13 cellular contexts compared by ENCODE assay signal in genomic region chr6:16602035-16602434, GRCh38.
DNase-seq lines count a peak whose midpoint lies in the region; ATAC-seq, FAIRE-seq and TF ChIP-seq lines count a peak whose summit lies in the region.
"Had no signal": no experiment of that assay in that cellular context is flagged by ENCODE, and none has a peak within 500 bp of the region (broad histone marks: within the 10 kb centered on the region; RNA-seq: fewer than 3 reads in every experiment).

No MANE protein-coding gene starts in this region.

- FAIRE-seq in RCC 7860 (lab: Jason Lieb, UNC), result no peak

- in situ Hi-C loops in GM13976 (cut with MboI; ENCODE audit: low sequenced_read_pairs, unreplicated experiment), result no loop called here

- H3K9me3 ChIP-seq in MM.1S (replicated peaks; ENCODE audit: insufficient read depth, low read length), result no peaks in the 10 kb centered on the region

- no peak for TF ChIP-seq CTCF in GM13976 (IDR thresholded peaks at IDR 0.05; ENCODE audit: borderline replicate concordance, control extremely low read depth, extremely low read depth, insufficient read depth, missing control alignments)
- no peak for TF ChIP-seq CTCF in MM.1S (IDR thresholded peaks at IDR 0.05; ENCODE audit: low read length)

- H3K36me3 ChIP-seq in MM.1S (replicated peaks; ENCODE audit: insufficient read depth, low read length), result no peaks in the 10 kb centered on the region

- H3K9me2 ChIP-seq in MM.1S (replicated peaks; ENCODE audit: insufficient read depth, low read length), result no peaks in the 10 kb centered on the region

- H3F3A ChIP-seq in MM.1S (ENCODE audit: insufficient read depth, low read length), result no peaks in the 10 kb centered on the region

- no peaks in the 10 kb centered on the region for H3K4me1 ChIP-seq in MM.1S (ENCODE audit: low read length)

- peak; percentile 82 for DNase-seq in GM13976 (ENCODE audit: low spot score)
- peak; percentile 32 for DNase-seq in activated naive CD4-positive, alpha-beta T cell treated with anti-CD3 and anti-CD28 coated beads, Interleukin-2, amount 50 U/mL, for 16 hours
- DNase-seq in RCC 7860 (ENCODE audit: low spot score), result no peak
- no peak for DNase-seq in MM.1S
- no peak for DNase-seq in NCI-H146 (lab: John Stamatoyannopoulos, UW)
- no peak for DNase-seq in NCI-H1048 (lab: John Stamatoyannopoulos, UW)
- DNase-seq: central memory CD4-positive, alpha-beta T cell; heart right ventricle; NCI-H2081 treated with DMSO at 0.1 percent for 48 hours; T-helper 17 cell had no signal

- no peak overlapping the region for H2AFZ ChIP-seq in MM.1S (ENCODE audit: low read length)

- no peak overlapping the region for H3K27ac ChIP-seq in MM.1S (ENCODE audit: low read length)
- H3K27ac ChIP-seq: heart right ventricle, HL-60 had no signal

- no peaks in the 10 kb centered on the region for H3K27me3 ChIP-seq in MM.1S (replicated peaks; ENCODE audit: insufficient read depth, low read length)
- H3K27me3 ChIP-seq: heart right ventricle had no signal

- H3K9ac ChIP-seq in MM.1S (ENCODE audit: low read length), result no peak overlapping the region

- peak; percentile 71 for ATAC-seq in GM19328 (IDR thresholded peaks at IDR 0.05; ENCODE audit: unreplicated experiment)
- peak; percentile 92 for ATAC-seq in HG02981 (IDR thresholded peaks at IDR 0.05; ENCODE audit: unreplicated experiment)
- ATAC-seq: heart right ventricle, T-helper 17 cell had no signal

- no peak overlapping the region for H3K4me3 ChIP-seq in MM.1S (ENCODE audit: low read length)
- H3K4me3 ChIP-seq: heart right ventricle had no signal

- H3K79me2 ChIP-seq in MM.1S (ENCODE audit: low read length), result no peaks in the 10 kb centered on the region

- no peak overlapping the region for H3K4me2 ChIP-seq in MM.1S (ENCODE audit: low read depth, low read length)

- H4K20me1 ChIP-seq in MM.1S (ENCODE audit: insufficient read depth, low read length), result no peaks in the 10 kb centered on the region

Comparison
In these comparisons a context has a peak if more than half of its experiments do, and no peak if none do; other contexts are left out.
1. DNase-seq: peak in GM13976 (single experiment) and activated naive CD4-positive, alpha-beta T cell treated with anti-CD3 and anti-CD28 coated beads, Interleukin-2, amount 50 U/mL, for 16 hours (single experiment); none in RCC 7860 (single experiment), MM.1S (single experiment), NCI-H146 (single experiment) and NCI-H1048 (single experiment).